6 cellular contexts compared by ENCODE assay signal in the genomic region with DNA sequence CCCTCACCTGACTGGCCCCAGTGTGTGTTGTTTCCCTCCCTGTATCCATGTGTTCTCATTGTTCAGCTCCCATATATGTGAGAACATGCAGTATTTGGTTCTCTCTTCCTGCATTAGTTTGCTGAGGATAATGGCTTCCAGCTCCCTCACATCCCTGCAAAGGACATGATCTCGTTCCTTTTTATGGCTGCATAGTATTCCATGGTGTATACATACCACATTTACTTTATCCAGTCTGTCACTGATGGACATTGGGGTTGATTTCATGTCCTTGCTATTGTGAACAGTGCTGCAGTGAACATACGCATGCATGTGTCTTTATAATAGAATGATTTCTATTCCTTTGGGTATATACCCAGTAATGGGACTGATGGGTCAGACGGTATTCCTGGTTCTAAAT. TPM values are rescaled to one million over a fixed set of nuclear protein-coding genes. Genes with fewer than 3 reads are reported as not detected.
"Had no signal": no experiment of that assay in that cellular context is flagged by ENCODE, and none has a peak within 500 bp of the region (broad histone marks: within the 10 kb centered on the region; RNA-seq: fewer than 3 reads in every experiment).

No MANE protein-coding gene starts in this region.

RNA-seq across cellular contexts. Expression of a gene that starts 16.1 kb away (rescaled TPM):
- total RNA-seq: GM23248, H1, H4, H7, HFFc6 had no signal
- polyA plus RNA-seq: GM23248, GM23338 had no signal
